25 cellular contexts compared by ENCODE assay signal in the genomic region with DNA sequence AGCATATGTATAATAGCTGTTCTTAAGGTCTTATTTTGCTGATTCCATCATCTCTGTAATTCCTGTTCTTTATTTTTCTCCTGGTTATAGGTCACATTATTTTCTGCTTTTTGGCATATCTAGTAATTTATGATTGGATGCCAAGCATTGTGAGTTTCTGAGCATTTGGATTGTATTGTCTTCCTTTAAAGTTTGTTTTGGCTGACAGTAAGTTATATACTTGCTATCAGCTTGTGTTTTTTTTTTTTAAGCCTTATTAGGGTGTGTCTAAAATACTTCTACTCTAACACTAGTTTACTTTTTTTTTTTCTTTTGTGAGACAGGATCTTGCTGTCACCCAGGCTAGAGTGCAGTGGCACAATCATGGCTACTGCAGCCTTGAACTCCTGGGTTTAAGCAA. TPM values are rescaled to one million over a fixed set of nuclear protein-coding genes. Genes with fewer than 3 reads are reported as not detected.
"Had no signal": no experiment of that assay in that cellular context is flagged by ENCODE, and none has a peak within 500 bp of the region (broad histone marks: within the 10 kb centered on the region; RNA-seq: fewer than 3 reads in every experiment).

No MANE protein-coding gene starts in this region.

- H3K4me2 ChIP-seq: SK-N-SH had no signal

- H3K9ac ChIP-seq: SK-N-SH had no signal

- ATAC-seq: Panc1, PC-3 had no signal

- DNase-seq: KBM-7, MV-4-11, NCI-H1048, NCI-H1105, NCI-H1417, NCI-H1436 treated with DMSO at 0.1 percent for 48 hours, NCI-H1694, NCI-H187 treated with DMSO at 0.1 percent for 48 hours, NCI-H2029 treated with DMSO at 0.1 percent for 48 hours, NCI-H2171 treated with DMSO at 0.1 percent for 48 hours, NCI-H345, NCI-H446 treated with DMSO at 0.1 percent for 48 hours, NCI-H510A treated with DMSO at 0.1 percent for 48 hours, NCI-H526, NCI-H748 treated with DMSO at 0.1 percent for 48 hours, PC-3, SHP77, SK-N-SH, SW 1271 had no signal

- H3K27ac ChIP-seq: RWPE1 had no signal

- H3K9me3 ChIP-seq: SK-N-SH had no signal

- FAIRE-seq: HTR-8/SVneo had no signal

RNA-seq across cellular contexts. Expression of a gene that starts 21.7 kb away (rescaled TPM):
- total RNA-seq: LHCN-M2, OCI-LY7, SK-MEL-5 had no signal
- polyA plus RNA-seq: SK-N-SH had no signal
